29 cellular contexts compared by ENCODE assay signal in genomic region chr15:27495963-27496459, GRCh38.
A peak's percentile ranks its signal among the peaks of the same experiment; 100 is the strongest.
DNase-seq lines count a peak whose midpoint lies in the region; ATAC-seq, FAIRE-seq and TF ChIP-seq lines count a peak whose summit lies in the region.
"Had no signal": no experiment of that assay in that cellular context is flagged by ENCODE, and none has a peak within 500 bp of the region (broad histone marks: within the 10 kb centered on the region; RNA-seq: fewer than 3 reads in every experiment).

No MANE protein-coding gene starts in this region.

- no peaks in the 10 kb centered on the region for H3K79me1 ChIP-seq in H9 (ENCODE audit: insufficient read depth, low read depth, low read length, poor library complexity, severe bottlenecking)

- no CpG with 5 or more reads among the region's 3 CpGs for WGBS in H9 (ENCODE audit: extremely low coverage, insufficient read length, low lambda C conversion rate)
- WGBS in pancreas, 2 donors, result 74 to 77% methylated on average over 3 of the region's 3 CpGs

- ATAC-seq in WTC11 (peak; percentile 74), pancreas (no peak)
- ATAC-seq: K562; PC-3; stimulated activated naive CD8-positive, alpha-beta T cell treated with anti-CD3 and anti-CD28 coated beads, Interleukin-15, Interleukin-2, amounts not matched to agents 100 U/mL and 50 U/mL, for 24 hours had no signal

- H3K27me3 Mint-ChIP-seq in H9 (ENCODE audit: low read depth), result 0 out of 2 replicates have a peak, but pooled peaks cover 2% of the 10 kb centered on the region
- H3K27me3 Mint-ChIP-seq in WTC11 (ENCODE audit: low read depth), result no peaks in the 10 kb centered on the region

- FAIRE-seq in pancreas (lab: Jason Lieb, UNC), result no peak
- no peak for FAIRE-seq in kidney (lab: Jason Lieb, UNC)
- FAIRE-seq: H54, islet of Langerhans, K562 had no signal

- no peaks in the 10 kb centered on the region for H3K36me3 ChIP-seq in pancreas
- H3K36me3 ChIP-seq in kidney (ENCODE audit: control insufficient read depth in 1 of 2, insufficient read depth in 2 of 2, low read length in 2 of 2), result no peaks in the 10 kb centered on the region
- H3K36me3 ChIP-seq: ascending aorta, left ventricle myocardium inferior, right atrium auricular region had no signal

- H3K27me3 ChIP-seq in H9 (ENCODE audit: insufficient read depth, low read length) (no peaks in the 10 kb centered on the region), pancreas (no peaks in the 10 kb centered on the region)
- H3K27me3 ChIP-seq: ascending aorta, right atrium auricular region had no signal

- no peak overlapping the region for H2BK12ac ChIP-seq in H9 (ENCODE audit: insufficient read length, low read depth, low read length)

- no peak overlapping the region for H2AFZ ChIP-seq in H9 (ENCODE audit: low read length)
- H2AFZ ChIP-seq: parathyroid adenoma had no signal

- H4K91ac ChIP-seq in H9 (ENCODE audit: insufficient read length, low read depth, low read length), result no peak overlapping the region

- H2BK15ac ChIP-seq in H9 (ENCODE audit: low read depth, low read length), result no peak overlapping the region

- H3K36me3 Mint-ChIP-seq in H9 (ENCODE audit: insufficient read depth in 1 of 3, low read depth in 3 of 3) (no peaks in the 10 kb centered on the region; a peak in 1 of 7 replicates), WTC11 (no peaks in the 10 kb centered on the region; the same call in 1 of the 2 replicates)

- peak; percentile 25; the same call in 2 of the 3 replicates for TF ChIP-seq CTCF in H9 (conservative IDR thresholded peaks at IDR 0.05)
- TF ChIP-seq CTCF in WTC11 (IDR thresholded peaks at IDR 0.05), result no peak
- TF ChIP-seq CTCF in pancreas (IDR thresholded peaks at IDR 0.05), result no peak
- TF ChIP-seq CTCF in kidney (IDR thresholded peaks at IDR 0.05; ENCODE audit: borderline replicate concordance, extremely low read depth, insufficient read depth), result no peak

- no peak overlapping the region for H3K18ac ChIP-seq in H9 (ENCODE audit: insufficient read length, low read depth, low read length)

- H3K4me3 Mint-ChIP-seq in H9 (no peak overlapping the region), WTC11 (no peak overlapping the region)
- H3K4me3 Mint-ChIP-seq: neural crest cell had no signal

- H3K9me3 Mint-ChIP-seq in H9 (peaks cover 0 to 2% of the 10 kb centered on the region in 2 experiments; a peak in 1 of 5 replicates), WTC11 (peaks cover 9% of the 10 kb centered on the region)
- H3K9me3 Mint-ChIP-seq: neural crest cell had no signal

- no peak overlapping the region for H4K8ac ChIP-seq in H9 (replicated peaks; ENCODE audit: insufficient read length, low read depth, low read length)

- no peak overlapping the region for H3K56ac ChIP-seq in H9 (ENCODE audit: insufficient read length, low read depth, low read length)

- no peak overlapping the region for H2BK20ac ChIP-seq in H9 (ENCODE audit: low read depth, low read length, poor library complexity, severe bottlenecking)

- intact Hi-C loops in pancreas (cut with DNase I) (loop anchor here in 1 of 3 donors (10.0 kb wide), 1 partner anchor 51 kb away; no protein-coding TSS in a partner anchor), kidney (cut with DNase I) (no loop called here)

- no peak overlapping the region for H3T11ph ChIP-seq in H9 (ENCODE audit: low read length)

- H3K4me1 Mint-ChIP-seq in H9, result peaks cover 37 to 40% of the 10 kb centered on the region in 2 experiments
- peaks cover 42% of the 10 kb centered on the region for H3K4me1 Mint-ChIP-seq in WTC11

- H3K4me1 ChIP-seq in H9 (ENCODE audit: insufficient read depth, low read length) (peaks cover under 1% of the 10 kb centered on the region; the same call in 1 of the 2 replicates), pancreas (no peaks in the 10 kb centered on the region), kidney (ENCODE audit: control insufficient read depth in 1 of 2, insufficient read depth in 1 of 2, low read depth in 1 of 2, low read length in 2 of 2) (no peaks in the 10 kb centered on the region)
- H3K4me1 ChIP-seq: ascending aorta, Caco-2, left ventricle myocardium inferior, parathyroid adenoma, right atrium auricular region had no signal

- H3K27ac Mint-ChIP-seq in H9 (0 out of 7 replicates have a peak overlapping the region, but pooled peaks of 1 of the 3 experiments have one; percentile 18), WTC11 (no peak overlapping the region)

- no peak overlapping the region for H3K4me3 ChIP-seq in pancreas
- H3K4me3 ChIP-seq in kidney (ENCODE audit: low read length in 2 of 2), result no peak overlapping the region
- H3K4me3 ChIP-seq: ascending aorta, K562, left ventricle myocardium inferior, right atrium auricular region, SK-N-MC had no signal

- no peak overlapping the region for H4K5ac ChIP-seq in H9 (ENCODE audit: insufficient read length, low read depth, low read length)

- no peak overlapping the region for H3K9ac ChIP-seq in H9 (ENCODE audit: extremely low read depth, insufficient read length, low read length)
- no peak overlapping the region for H3K9ac ChIP-seq in kidney (ENCODE audit: low read length in 2 of 2)
- H3K9ac ChIP-seq: parathyroid adenoma had no signal

- H2AK5ac ChIP-seq in H9 (ENCODE audit: insufficient read length, low read length), result no peak overlapping the region

- H3K9me3 ChIP-seq in H9 (ENCODE audit: control insufficient read depth, low read depth, low read length) (no peaks in the 10 kb centered on the region), pancreas (no peaks in the 10 kb centered on the region), kidney (ENCODE audit: control insufficient read depth in 1 of 2, low read length in 2 of 2) (no peaks in the 10 kb centered on the region)
- H3K9me3 ChIP-seq: ascending aorta, Caco-2, left ventricle myocardium inferior, right atrium auricular region had no signal

- H3K4me2 ChIP-seq in H9 (ENCODE audit: insufficient read depth, insufficient read length, low read length), result no peak overlapping the region

- no peak overlapping the region for H2BK120ac ChIP-seq in H9 (ENCODE audit: low read depth, low read length, poor library complexity, severe bottlenecking)

- no peak overlapping the region for H3K23ac ChIP-seq in H9 (ENCODE audit: insufficient read length, low read depth, low read length)

- H3K27ac ChIP-seq in H9 (ENCODE audit: insufficient read length, low read depth, low read length) (no peak overlapping the region), pancreas (no peak overlapping the region), kidney (ENCODE audit: low read depth in 2 of 2, low read length in 2 of 2) (no peak overlapping the region)
- H3K27ac ChIP-seq: ascending aorta, epithelial cell of prostate, left ventricle myocardium inferior, parathyroid adenoma, right atrium auricular region, SK-N-MC had no signal

- H3K4ac ChIP-seq in H9 (ENCODE audit: low read depth, low read length), result no peak overlapping the region

- no peaks in the 10 kb centered on the region for H3K23me2 ChIP-seq in H9 (ENCODE audit: insufficient read length, low read depth, low read length, poor library complexity, severe bottlenecking)

- H3K14ac ChIP-seq in H9 (ENCODE audit: insufficient read depth, low read length), result no peak overlapping the region

- DNase-seq in DMS 273 treated with DMSO at 0.1 percent for 48 hours (lab: John Stamatoyannopoulos, UW) (peak; percentile 88), H9 (no peak), NCI-H2196 treated with DMSO at 0.1 percent for 48 hours (lab: John Stamatoyannopoulos, UW; ENCODE audit: unreplicated experiment) (peak; percentile 34), WTC11 (ENCODE audit: low spot score) (no peak), DMS153 treated with DMSO at 0.1 percent for 48 hours (lab: John Stamatoyannopoulos, UW; ENCODE audit: unreplicated experiment) (no peak), NOMO-1 treated with DMSO at 0.1 percent for 48 hours (lab: John Stamatoyannopoulos, UW; ENCODE audit: unreplicated experiment) (no peak), pancreas (no peak), kidney (no peak)
- DNase-seq: activated CD4-positive, alpha-beta T cell treated with anti-CD3 and anti-CD28 coated beads, Interleukin-2, amount 50 U/mL, for 1 hour; activated CD4-positive, CD25-positive, alpha-beta regulatory T cell; activated gamma-delta T cell treated with Interleukin-2 at 50 U/mL for 16 hours; activated T-cell treated with anti-CD3 and anti-CD28 coated beads, Interleukin-2, amount 50 U/mL, for 48 hours; C1 segment of cervical spinal cord; Caco-2; effector CD4-positive, alpha-beta T cell; left ventricle myocardium inferior; NCI-H2081 treated with DMSO at 0.1 percent for 48 hours; PC-3; stimulated activated CD4-positive, alpha-beta T cell treated with anti-CD3 and anti-CD28 coated beads, Interleukin-1b, Interleukin-23, amount 100 ng/mL, for 48 hours; stimulated activated naive CD8-positive, alpha-beta T cell treated with anti-CD3 and anti-CD28 coated beads, Interleukin-15, Interleukin-2, amounts not matched to agents 100 U/mL and 50 U/mL, for 24 hours had no signal

- H3K79me2 ChIP-seq in H9 (ENCODE audit: insufficient read depth, low read length), result no peaks in the 10 kb centered on the region
- H3K79me2 ChIP-seq: parathyroid adenoma had no signal

- CTCF ChIA-PET in WTC11 (lab: Charles Lee), result interaction anchor here (0.9 to 1.0 kb wide), 2 partner anchors 31 to 137 kb away, joined by 3 read pairs; no protein-coding TSS in a partner anchor

- no peaks in the 10 kb centered on the region for H4K20me1 ChIP-seq in H9 (ENCODE audit: control insufficient read depth, insufficient read depth, insufficient read length)

- H2BK5ac ChIP-seq in H9 (ENCODE audit: insufficient read length, low read length), result no peak overlapping the region

- POLR2A ChIA-PET in WTC11 (lab: Charles Lee), result no interaction called here

TF ChIP-seq in WTC11, 78 proteins besides CTCF, POLR2A, EP300 and RAD21 (continues in another document):
- TF ChIP-seq IRF2 (CRISPR knock-in tag; IDR thresholded peaks at IDR 0.05; ENCODE audit: borderline replicate concordance, low read depth) (no peak), ZNF416 (CRISPR knock-in tag; IDR thresholded peaks at IDR 0.05) (no peak), TP53 (CRISPR knock-in tag; IDR thresholded peaks at IDR 0.05) (no peak)
- TF ChIP-seq, protein P1, sequence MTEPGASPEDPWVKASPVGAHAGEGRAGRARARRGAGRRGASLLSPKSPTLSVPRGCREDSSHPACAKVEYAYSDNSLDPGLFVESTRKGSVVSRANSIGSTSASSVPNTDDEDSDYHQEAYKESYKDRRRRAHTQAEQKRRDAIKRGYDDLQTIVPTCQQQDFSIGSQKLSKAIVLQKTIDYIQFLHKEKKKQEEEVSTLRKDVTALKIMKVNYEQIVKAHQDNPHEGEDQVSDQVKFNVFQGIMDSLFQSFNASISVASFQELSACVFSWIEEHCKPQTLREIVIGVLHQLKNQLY (CRISPR knock-in tag; IDR thresholded peaks at IDR 0.05), result no peak

Comparison
In these comparisons a context has a peak if more than half of its experiments do, and no peak if none do; other contexts are left out.
1. DNase-seq: peak in DMS 273 treated with DMSO at 0.1 percent for 48 hours (single experiment) and NCI-H2196 treated with DMSO at 0.1 percent for 48 hours (single experiment); none in H9 (single experiment), WTC11 (single experiment), DMS153 treated with DMSO at 0.1 percent for 48 hours (single experiment), NOMO-1 treated with DMSO at 0.1 percent for 48 hours (single experiment), pancreas (0 of 6) and kidney (single experiment).